19 cellular contexts compared by ENCODE assay signal in genomic region chr16:30421010-30421409, GRCh38. TPM values are rescaled to one million over a fixed set of nuclear protein-coding genes. Genes with fewer than 3 reads are reported as not detected.
DNase-seq lines count a peak whose midpoint lies in the region; ATAC-seq, FAIRE-seq and TF ChIP-seq lines count a peak whose summit lies in the region.
"Had no signal": no experiment of that assay in that cellular context is flagged by ENCODE, and none has a peak within 500 bp of the region (broad histone marks: within the 10 kb centered on the region; RNA-seq: fewer than 3 reads in every experiment).

No MANE protein-coding gene starts in this region.

- DNase-seq in CD4-positive, CD25-positive, alpha-beta regulatory T cell: no peak
- DNase-seq in CD4-positive, alpha-beta T cell: no peak
- DNase-seq in Karpas-422 (peak; percentile 36), K562 (ENCODE audit: extremely low read depth in 1 of 4, low spot score in 3 of 4) (no peak), hepatic stellate cell (ENCODE audit: low spot score) (no peak)
- DNase-seq in activated CD8-positive, alpha-beta memory T cell treated with anti-CD3 and anti-CD28 coated beads for 24 hours: no peak
- DNase-seq in stimulated activated CD8-positive, alpha-beta memory T cell treated with anti-CD3 and anti-CD28 coated beads, Interleukin-4, amount 100 ng/mL, for 48 hours: no peak
- DNase-seq: COR-L47, DMS153, DMS79 treated with DMSO at 0.1 percent for 48 hours, EL, GOT3, HFFc6, KBM-7 had no signal

- no peaks in the 10 kb centered on the region for H3K9me3 ChIP-seq in CD4-positive, CD25-positive, alpha-beta regulatory T cell (ENCODE audit: control insufficient read depth in 2 of 2, low read length in 2 of 2)
- H3K9me3 ChIP-seq in CD4-positive, alpha-beta T cell (ENCODE audit: control insufficient read depth, low read length): no peaks in the 10 kb centered on the region
- no peaks in the 10 kb centered on the region for H3K9me3 ChIP-seq in Karpas-422 (ENCODE audit: low read length)
- no peaks in the 10 kb centered on the region for H3K9me3 ChIP-seq in K562 (replicated peaks; ENCODE audit: control insufficient read depth, insufficient read depth, low read depth, low read length)
- H3K9me3 ChIP-seq: HAP-1 had no signal

- peak overlapping the region in 1 of 4 donors; percentile 53 for H3K4me3 Mint-ChIP-seq in CD4-positive, CD25-positive, alpha-beta regulatory T cell
- peak overlapping the region; percentile 46 for H3K4me3 Mint-ChIP-seq in CD4-positive, alpha-beta T cell
- H3K4me3 Mint-ChIP-seq: HFFc6 had no signal

- no peaks in the 10 kb centered on the region for H4K20me1 ChIP-seq in Karpas-422 (ENCODE audit: insufficient read depth, low read depth, low read length)
- H4K20me1 ChIP-seq in K562 (replicated peaks; ENCODE audit: control insufficient read depth, insufficient read depth, low read length): no peaks in the 10 kb centered on the region

- TF ChIP-seq POLR2A in K562 (conservative IDR thresholded peaks at IDR 0.05): peak; percentile 25; the same call in 1 of the 2 replicates

- H3K27ac Mint-ChIP-seq in CD4-positive, CD25-positive, alpha-beta regulatory T cell: peak overlapping the region; percentile 42 to 53 (median 52)
- H3K27ac Mint-ChIP-seq in CD4-positive, alpha-beta T cell: peak overlapping the region; percentile 31
- H3K27ac Mint-ChIP-seq: HFFc6 had no signal

- TF ChIP-seq CTCF in CD4-positive, alpha-beta T cell (IDR thresholded peaks at IDR 0.05): no peak
- TF ChIP-seq CTCF in K562 (IDR thresholded peaks at IDR 0.05 in 2 of 3, conservative IDR thresholded peaks at IDR 0.05 in 1 of 3; ENCODE audit: insufficient read depth in 2 of 3, low read depth in 1 of 3, low read length in 3 of 3): no peak

- H3K9ac ChIP-seq in Karpas-422 (ENCODE audit: low read length) (no peak overlapping the region), K562 (ENCODE audit: insufficient read depth in 1 of 2, low read depth in 2 of 2, low read length in 2 of 2) (no peak overlapping the region)

- intact Hi-C loops in CD4-positive, alpha-beta T cell (cut with DNase I, micrococcal nuclease): loop anchor here in 1 of 2 experiments (10.0 kb wide), 1 partner anchor 274 kb away; the partner anchor contains the start of gene SRCAP
- intact Hi-C loops in K562 (cut with micrococcal nuclease): no loop called here

- H3K36me3 ChIP-seq in CD4-positive, CD25-positive, alpha-beta regulatory T cell (ENCODE audit: control insufficient read depth, insufficient read depth, low read length): peaks cover 16% of the 10 kb centered on the region
- peaks cover 9% of the 10 kb centered on the region; the same call in 1 of the 2 replicates for H3K36me3 ChIP-seq in Karpas-422 (ENCODE audit: insufficient read depth, low read length)
- H3K36me3 ChIP-seq in K562 (ENCODE audit: control insufficient read depth, insufficient read depth, low read length): peaks cover 79% of the 10 kb centered on the region

- POLR2A ChIA-PET in CD4-positive, alpha-beta T cell (lab: Charles Lee): interaction anchor here (0.9 to 1.1 kb wide), 3 partner anchors 9 to 38 kb away, joined by 3 read pairs; partner anchors contain the start of genes DCTPP1 and ZNF771
- POLR2A ChIA-PET in K562 (lab: Yijun Ruan, JAX): interaction anchor here (0.7 to 1.5 kb wide), 2 partner anchors 9 to 569 kb away, joined by 3 to 4 read pairs; partner anchors contain the start of gene DCTPP1

- in situ Hi-C loops in K562 (cut with MboI): no loop called here

- H2AFZ ChIP-seq in Karpas-422 (ENCODE audit: low read length): no peak overlapping the region
- H2AFZ ChIP-seq in K562 (ENCODE audit: low read depth, low read length): no peak overlapping the region

- H3K79me2 ChIP-seq in Karpas-422 (ENCODE audit: low read length): peaks cover 8% of the 10 kb centered on the region
- peaks cover 14% of the 10 kb centered on the region for H3K79me2 ChIP-seq in K562 (ENCODE audit: control insufficient read depth, insufficient read depth, low read length)

- H3K27me3 ChIP-seq in CD4-positive, CD25-positive, alpha-beta regulatory T cell (ENCODE audit: control insufficient read depth, insufficient read depth, low read length): no peaks in the 10 kb centered on the region
- H3K27me3 ChIP-seq in CD4-positive, alpha-beta T cell (ENCODE audit: control insufficient read depth, insufficient read depth, low read length): no peaks in the 10 kb centered on the region
- H3K27me3 ChIP-seq in Karpas-422 (ENCODE audit: low read length) (no peaks in the 10 kb centered on the region), K562 (ENCODE audit: control insufficient read depth in 2 of 2, insufficient read depth in 2 of 2, low read length in 2 of 2) (no peaks in the 10 kb centered on the region)

- H3K27ac ChIP-seq in CD4-positive, CD25-positive, alpha-beta regulatory T cell (ENCODE audit: insufficient read depth, low read length, poor library complexity, severe bottlenecking): no peak overlapping the region
- no peak overlapping the region for H3K27ac ChIP-seq in CD4-positive, alpha-beta T cell (ENCODE audit: low read depth, low read length)
- H3K27ac ChIP-seq in Karpas-422 (ENCODE audit: low read length) (no peak overlapping the region), K562 (ENCODE audit: extremely low read depth, low read depth, low read length) (no peak overlapping the region)
- H3K27ac ChIP-seq: HL-60 had no signal

- H3K9me1 ChIP-seq in K562 (ENCODE audit: control insufficient read depth, insufficient read depth, low read length): no peaks in the 10 kb centered on the region

- TF ChIP-seq EP300 in K562 (IDR thresholded peaks at IDR 0.05; ENCODE audit: low read length): no peak

- ATAC-seq in CD4-positive, CD25-positive, alpha-beta regulatory T cell (ENCODE audit: low read depth in 2 of 2): no peak
- ATAC-seq in CD4-positive, alpha-beta T cell (ENCODE audit: poor library complexity): no peak
- ATAC-seq in K562: no peak

- 84% methylated on average over 5 of the region's 5 CpGs for WGBS in K562 (ENCODE audit: insufficient coverage, low coverage, missing lambda C conversion rate)

- H3K4me1 ChIP-seq in CD4-positive, CD25-positive, alpha-beta regulatory T cell (ENCODE audit: control insufficient read depth, insufficient read depth, low read length, poor library complexity, severe bottlenecking): peaks cover 16% of the 10 kb centered on the region
- H3K4me1 ChIP-seq in Karpas-422 (ENCODE audit: low read length): peaks cover 25% of the 10 kb centered on the region
- H3K4me1 ChIP-seq in K562 (replicated peaks in 1 of 2; ENCODE audit: control insufficient read depth in 2 of 2, insufficient read depth in 2 of 2, low read length in 2 of 2): peaks cover 0 to 7% of the 10 kb centered on the region in 2 experiments; a peak in 1 of 5 replicates

- CTCF ChIA-PET in CD4-positive, alpha-beta T cell (lab: Charles Lee): interaction anchor here (1.9 kb wide), 1 partner anchor 9 kb away, joined by 6 read pairs; the partner anchor contains the start of gene DCTPP1
- CTCF ChIA-PET in K562 (lab: Yijun Ruan, JAX; ENCODE audit: low intra/inter-chr PET ratio): no interaction called here

- no TSS peak for BruUV-seq in K562 (replicated peaks; lab: Mats Ljungman, UMichigan)

- no peak overlapping the region for H3K4me2 ChIP-seq in Karpas-422 (ENCODE audit: low read depth, low read length, poor library complexity, severe bottlenecking)
- no peak overlapping the region for H3K4me2 ChIP-seq in K562 (ENCODE audit: insufficient read depth, low read length)

- H3K9me2 ChIP-seq in Karpas-422 (replicated peaks; ENCODE audit: insufficient read depth, low read length): no peaks in the 10 kb centered on the region

- no peaks in the 10 kb centered on the region for H3K9me3 Mint-ChIP-seq in CD4-positive, CD25-positive, alpha-beta regulatory T cell
- no peaks in the 10 kb centered on the region for H3K9me3 Mint-ChIP-seq in CD4-positive, alpha-beta T cell
- H3K9me3 Mint-ChIP-seq: HFFc6 had no signal

- no peak for TF ChIP-seq RAD21 in K562 (CRISPR knock-in tag; conservative IDR thresholded peaks at IDR 0.05 in 1 of 2, IDR thresholded peaks at IDR 0.05 in 1 of 2)

- H3K4me3 ChIP-seq in CD4-positive, CD25-positive, alpha-beta regulatory T cell (ENCODE audit: low read depth, low read length): no peak overlapping the region
- H3K4me3 ChIP-seq in Karpas-422 (ENCODE audit: low read length) (no peak overlapping the region), K562 (no peak overlapping the region)
- H3K4me3 ChIP-seq: HAP-1 had no signal

- H3K36me3 Mint-ChIP-seq in CD4-positive, CD25-positive, alpha-beta regulatory T cell: peaks cover 25% of the 10 kb centered on the region
- peaks cover 48% of the 10 kb centered on the region for H3K36me3 Mint-ChIP-seq in CD4-positive, alpha-beta T cell (ENCODE audit: low read depth)

- H3K27me3 Mint-ChIP-seq in CD4-positive, CD25-positive, alpha-beta regulatory T cell: no peaks in the 10 kb centered on the region
- no peaks in the 10 kb centered on the region for H3K27me3 Mint-ChIP-seq in CD4-positive, alpha-beta T cell

- H3K4me1 Mint-ChIP-seq in CD4-positive, CD25-positive, alpha-beta regulatory T cell: peaks cover 3 to 28% (median 9%) of the 10 kb centered on the region in 4 donors
- H3K4me1 Mint-ChIP-seq in CD4-positive, alpha-beta T cell (ENCODE audit: low read depth): peaks cover 16% of the 10 kb centered on the region

- no peak for FAIRE-seq in K562 (lab: Jason Lieb, UNC)
- FAIRE-seq: D721Med, G401.6, GM12892 had no signal

RNA-seq across cellular contexts. Expression of gene DCTPP1, which starts 8.8 kb away (rescaled TPM):
- total RNA-seq in CD4-positive, CD25-positive, alpha-beta regulatory T cell: 20.1 TPM
- 100 to 1,000 TPM in 3 of 4 donors, 10 to 100 TPM in 1; 93.5 to 110 (median 103) TPM for polyA plus RNA-seq in CD4-positive, CD25-positive, alpha-beta regulatory T cell
- 1 to 10 TPM; 5.4 to 6.5 TPM for total RNA-seq in CD4-positive, alpha-beta T cell
- 31.3 and 48.5 TPM in 2 replicates for total RNA-seq in Karpas-422 (2014; rRNA removed; shearing (Covaris generic); ENCODE audit: low replicate concordance)
- 20.4 and 39.9 TPM in 2 replicates for total RNA-seq in K562 (2011; cell fraction: chromatin; rRNA removed; ENCODE audit: low replicate concordance)
- 29.6 and 33.7 TPM in 2 replicates for total RNA-seq in K562 (2011; cell fraction: nucleolus; rRNA removed)
- 26.7 and 33.2 TPM in 2 replicates for total RNA-seq in K562 (2011; cell fraction: nucleoplasm; rRNA removed)
- total RNA-seq in K562 (2014; rRNA removed): 74.2 and 79.0 TPM in 2 replicates
- total RNA-seq in K562 (2014; rRNA removed; fragmentation: Illumina TruSeq; extraction: Trizol): 61.2 and 61.3 TPM in 2 replicates
- total RNA-seq in K562 (2015; rRNA removed; fragmentation: Illumina TruSeq; extraction: Trizol): 67.4 and 75.0 TPM in 2 replicates
- 124 and 129 TPM in 2 replicates for total RNA-seq in K562 (2021)
- 107 and 120 TPM in 2 replicates for polyA plus RNA-seq in K562 (2011; rRNA removed)
- 109 and 151 TPM in 2 replicates for polyA plus RNA-seq in K562 (2011; cell fraction: cytosol; rRNA removed)
- 34.2 and 44.6 TPM in 2 replicates for polyA plus RNA-seq in K562 (2011; cell fraction: nucleus; rRNA removed)
- 56.3 and 118 TPM in 2 replicates for polyA plus RNA-seq in K562 (2012)
- 108 and 130 TPM in 2 replicates for polyA plus RNA-seq in K562 (2014; fragmentation: Illumina TruSeq; extraction: Trizol)
- polyA plus RNA-seq in K562 (2014; fragmentation: Nextera tagmentation; extraction: Ambion mirVana): 10 to 100 TPM; 45.0 to 80.6 TPM
- polyA plus RNA-seq in K562 (2014; rRNA removed): 132 and 138 TPM in 2 replicates
- 31.3 and 36.6 TPM in 2 replicates for polyA minus RNA-seq in K562 (2011; rRNA and poly(A)+ RNA removed)
- 29.3 and 42.9 TPM in 2 replicates for polyA minus RNA-seq in K562 (2011; cell fraction: cytosol; rRNA and poly(A)+ RNA removed)
- polyA minus RNA-seq in K562 (2011; cell fraction: nucleus; rRNA and poly(A)+ RNA removed): 10.1 and 14.4 TPM in 2 replicates

RNA-seq across cellular contexts. Expression of gene ZNF771, which starts 13.6 kb away (rescaled TPM):
- 2.3 TPM for total RNA-seq in CD4-positive, CD25-positive, alpha-beta regulatory T cell
- 1 to 10 TPM; 1.7 to 3.8 (median 3.3) TPM for polyA plus RNA-seq in CD4-positive, CD25-positive, alpha-beta regulatory T cell
- 1 to 10 TPM in 1 of 2 experiments, under 1 TPM in 1; 0.80 to 1.2 TPM for total RNA-seq in CD4-positive, alpha-beta T cell
- total RNA-seq in Karpas-422 (2014; rRNA removed; shearing (Covaris generic); ENCODE audit: low replicate concordance): 13.1 and 20.0 TPM in 2 replicates
- total RNA-seq in K562 (2011; cell fraction: chromatin; rRNA removed; ENCODE audit: low replicate concordance): 11.2 and 27.3 TPM in 2 replicates
- 18.3 and 18.7 TPM in 2 replicates for total RNA-seq in K562 (2011; cell fraction: nucleolus; rRNA removed)
- total RNA-seq in K562 (2011; cell fraction: nucleoplasm; rRNA removed): 23.9 and 39.2 TPM in 2 replicates
- 11.2 and 12.2 TPM in 2 replicates for total RNA-seq in K562 (2014; rRNA removed)
- 3.2 and 3.6 TPM in 2 replicates for total RNA-seq in K562 (2014; rRNA removed; fragmentation: Illumina TruSeq; extraction: Trizol)
- 3.8 and 4.4 TPM in 2 replicates for total RNA-seq in K562 (2015; rRNA removed; fragmentation: Illumina TruSeq; extraction: Trizol)
- total RNA-seq in K562 (2021): 11.6 and 11.9 TPM in 2 replicates
- polyA plus RNA-seq in K562 (2011; rRNA removed): 4.3 and 5.1 TPM in 2 replicates
- 7.5 and 37.3 TPM in 2 replicates for polyA plus RNA-seq in K562 (2011; cell fraction: cytosol; rRNA removed)
- 5.7 and 14.8 TPM in 2 replicates for polyA plus RNA-seq in K562 (2011; cell fraction: nucleus; rRNA removed)
- 6.0 and 7.0 TPM in 2 replicates for polyA plus RNA-seq in K562 (2012)
- 2.9 and 3.2 TPM in 2 replicates for polyA plus RNA-seq in K562 (2014; fragmentation: Illumina TruSeq; extraction: Trizol)
- 1 to 10 TPM; 1.5 to 1.7 TPM for polyA plus RNA-seq in K562 (2014; fragmentation: Nextera tagmentation; extraction: Ambion mirVana)
- polyA plus RNA-seq in K562 (2014; rRNA removed): 8.3 and 12.6 TPM in 2 replicates
- polyA minus RNA-seq in K562 (2011; rRNA and poly(A)+ RNA removed): 3.7 and 5.0 TPM in 2 replicates
- 2.2 and 4.0 TPM in 2 replicates for polyA minus RNA-seq in K562 (2011; cell fraction: cytosol; rRNA and poly(A)+ RNA removed)
- 3.8 and 4.2 TPM in 2 replicates for polyA minus RNA-seq in K562 (2011; cell fraction: nucleus; rRNA and poly(A)+ RNA removed)

RNA-seq across cellular contexts. Expression of gene SEPHS2, which starts 24.7 kb away (rescaled TPM):
- 26.0 TPM for total RNA-seq in CD4-positive, CD25-positive, alpha-beta regulatory T cell
- 10 to 100 TPM; 76.4 to 89.8 (median 81.5) TPM for polyA plus RNA-seq in CD4-positive, CD25-positive, alpha-beta regulatory T cell
- 10 to 100 TPM; 25.4 to 25.9 TPM for total RNA-seq in CD4-positive, alpha-beta T cell
- total RNA-seq in Karpas-422 (2014; rRNA removed; shearing (Covaris generic); ENCODE audit: low replicate concordance): 16.3 and 21.8 TPM in 2 replicates
- 44.2 and 55.5 TPM in 2 replicates for total RNA-seq in K562 (2011; cell fraction: chromatin; rRNA removed; ENCODE audit: low replicate concordance)
- total RNA-seq in K562 (2011; cell fraction: nucleolus; rRNA removed): 47.6 and 48.7 TPM in 2 replicates
- total RNA-seq in K562 (2011; cell fraction: nucleoplasm; rRNA removed): 34.2 and 44.9 TPM in 2 replicates
- 31.6 and 42.6 TPM in 2 replicates for total RNA-seq in K562 (2014; rRNA removed)
- total RNA-seq in K562 (2014; rRNA removed; fragmentation: Illumina TruSeq; extraction: Trizol): 41.2 and 43.8 TPM in 2 replicates
- 38.2 and 43.4 TPM in 2 replicates for total RNA-seq in K562 (2015; rRNA removed; fragmentation: Illumina TruSeq; extraction: Trizol)
- 84.0 and 87.3 TPM in 2 replicates for total RNA-seq in K562 (2021)
- polyA plus RNA-seq in K562 (2011; rRNA removed): 73.4 and 90.6 TPM in 2 replicates
- 53.6 and 54.6 TPM in 2 replicates for polyA plus RNA-seq in K562 (2011; cell fraction: cytosol; rRNA removed)
- polyA plus RNA-seq in K562 (2011; cell fraction: nucleus; rRNA removed): 36.6 and 52.6 TPM in 2 replicates
- 67.3 and 95.0 TPM in 2 replicates for polyA plus RNA-seq in K562 (2012)
- polyA plus RNA-seq in K562 (2014; fragmentation: Illumina TruSeq; extraction: Trizol): 62.3 and 74.6 TPM in 2 replicates
- polyA plus RNA-seq in K562 (2014; fragmentation: Nextera tagmentation; extraction: Ambion mirVana): 10 to 100 TPM; 20.9 to 21.3 TPM
- 80.0 and 80.2 TPM in 2 replicates for polyA plus RNA-seq in K562 (2014; rRNA removed)
- 79.5 and 83.2 TPM in 2 replicates for polyA minus RNA-seq in K562 (2011; rRNA and poly(A)+ RNA removed)
- 27.5 and 33.1 TPM in 2 replicates for polyA minus RNA-seq in K562 (2011; cell fraction: cytosol; rRNA and poly(A)+ RNA removed)
- 17.8 and 39.5 TPM in 2 replicates for polyA minus RNA-seq in K562 (2011; cell fraction: nucleus; rRNA and poly(A)+ RNA removed)

RNA-seq across cellular contexts. Expression of gene ZNF48, which starts 25.8 kb away (rescaled TPM):
- total RNA-seq in CD4-positive, CD25-positive, alpha-beta regulatory T cell: 6.0 TPM
- polyA plus RNA-seq in CD4-positive, CD25-positive, alpha-beta regulatory T cell: 1 to 10 TPM; 4.5 to 8.0 (median 6.7) TPM
- total RNA-seq in CD4-positive, alpha-beta T cell: 1 to 10 TPM; 3.4 to 3.5 TPM
- 18.2 and 20.5 TPM in 2 replicates for total RNA-seq in Karpas-422 (2014; rRNA removed; shearing (Covaris generic); ENCODE audit: low replicate concordance)
- total RNA-seq in K562 (2011; cell fraction: chromatin; rRNA removed; ENCODE audit: low replicate concordance): 9.7 and 12.9 TPM in 2 replicates
- total RNA-seq in K562 (2011; cell fraction: nucleolus; rRNA removed): 10.7 and 14.3 TPM in 2 replicates
- 6.7 and 7.0 TPM in 2 replicates for total RNA-seq in K562 (2011; cell fraction: nucleoplasm; rRNA removed)
- 8.6 and 10.8 TPM in 2 replicates for total RNA-seq in K562 (2014; rRNA removed)
- total RNA-seq in K562 (2014; rRNA removed; fragmentation: Illumina TruSeq; extraction: Trizol): 3.3 and 3.4 TPM in 2 replicates
- 7.4 and 7.7 TPM in 2 replicates for total RNA-seq in K562 (2015; rRNA removed; fragmentation: Illumina TruSeq; extraction: Trizol)
- 9.0 and 11.6 TPM in 2 replicates for total RNA-seq in K562 (2021)
- polyA plus RNA-seq in K562 (2011; rRNA removed): 3.6 and 4.7 TPM in 2 replicates
- 3.9 and 10.6 TPM in 2 replicates for polyA plus RNA-seq in K562 (2011; cell fraction: cytosol; rRNA removed)
- 4.6 and 11.2 TPM in 2 replicates for polyA plus RNA-seq in K562 (2011; cell fraction: nucleus; rRNA removed)
- polyA plus RNA-seq in K562 (2012): 6.1 and 7.6 TPM in 2 replicates
- 4.6 and 8.2 TPM in 2 replicates for polyA plus RNA-seq in K562 (2014; fragmentation: Illumina TruSeq; extraction: Trizol)
- under 1 TPM; 0.38 to 0.46 TPM for polyA plus RNA-seq in K562 (2014; fragmentation: Nextera tagmentation; extraction: Ambion mirVana)
- polyA plus RNA-seq in K562 (2014; rRNA removed): 5.8 and 6.0 TPM in 2 replicates
- polyA minus RNA-seq in K562 (2011; rRNA and poly(A)+ RNA removed): 2.8 and 4.5 TPM in 2 replicates
- 3.7 and 5.3 TPM in 2 replicates for polyA minus RNA-seq in K562 (2011; cell fraction: cytosol; rRNA and poly(A)+ RNA removed)
- polyA minus RNA-seq in K562 (2011; cell fraction: nucleus; rRNA and poly(A)+ RNA removed): 5.9 and 6.3 TPM in 2 replicates

RNA-seq across cellular contexts. Expression of gene SEPTIN1, which starts 38.6 kb away (rescaled TPM):
- total RNA-seq in CD4-positive, CD25-positive, alpha-beta regulatory T cell: 198 TPM
- polyA plus RNA-seq in CD4-positive, CD25-positive, alpha-beta regulatory T cell: 100 to 1,000 TPM; 157 to 205 (median 170) TPM
- total RNA-seq in CD4-positive, alpha-beta T cell: 100 to 1,000 TPM; 161 to 163 TPM
- 64.1 and 117 TPM in 2 replicates for total RNA-seq in Karpas-422 (2014; rRNA removed; shearing (Covaris generic); ENCODE audit: low replicate concordance)
- total RNA-seq in K562 (2011; cell fraction: chromatin; rRNA removed; ENCODE audit: low replicate concordance): 3.4 and 4.0 TPM in 2 replicates
- 2.5 and 4.2 TPM in 2 replicates for total RNA-seq in K562 (2011; cell fraction: nucleolus; rRNA removed)
- 3.8 and 7.6 TPM in 2 replicates for total RNA-seq in K562 (2011; cell fraction: nucleoplasm; rRNA removed)
- 2.3 and 3.0 TPM in 2 replicates for total RNA-seq in K562 (2014; rRNA removed)
- total RNA-seq in K562 (2014; rRNA removed; fragmentation: Illumina TruSeq; extraction: Trizol): 1.2 TPM in 2 replicates
- total RNA-seq in K562 (2015; rRNA removed; fragmentation: Illumina TruSeq; extraction: Trizol): 0.69 and 0.72 TPM in 2 replicates
- 4.2 and 5.6 TPM in 2 replicates for total RNA-seq in K562 (2021)
- 2.1 and 2.3 TPM in 2 replicates for polyA plus RNA-seq in K562 (2011; rRNA removed)
- polyA plus RNA-seq in K562 (2011; cell fraction: cytosol; rRNA removed): 3.4 TPM in 2 replicates
- polyA plus RNA-seq in K562 (2011; cell fraction: nucleus; rRNA removed): 6.0 and 6.8 TPM in 2 replicates
- polyA plus RNA-seq in K562 (2012): 3.3 and 4.4 TPM in 2 replicates
- 0.94 and 3.0 TPM in 2 replicates for polyA plus RNA-seq in K562 (2014; fragmentation: Illumina TruSeq; extraction: Trizol)
- under 1 TPM in 1 of 2 experiments, not detected in 1; 0.23 TPM for polyA plus RNA-seq in K562 (2014; fragmentation: Nextera tagmentation; extraction: Ambion mirVana)
- polyA plus RNA-seq in K562 (2014; rRNA removed): 4.5 and 5.1 TPM in 2 replicates
- polyA minus RNA-seq in K562 (2011; rRNA and poly(A)+ RNA removed): 0.42 and 1.3 TPM in 2 replicates
- 1.3 and 3.0 TPM in 2 replicates for polyA minus RNA-seq in K562 (2011; cell fraction: cytosol; rRNA and poly(A)+ RNA removed)
- 1.4 and 1.8 TPM in 2 replicates for polyA minus RNA-seq in K562 (2011; cell fraction: nucleus; rRNA and poly(A)+ RNA removed)
